Comparison of ENCODE assay signal across 8 cellular contexts in the genomic region with DNA sequence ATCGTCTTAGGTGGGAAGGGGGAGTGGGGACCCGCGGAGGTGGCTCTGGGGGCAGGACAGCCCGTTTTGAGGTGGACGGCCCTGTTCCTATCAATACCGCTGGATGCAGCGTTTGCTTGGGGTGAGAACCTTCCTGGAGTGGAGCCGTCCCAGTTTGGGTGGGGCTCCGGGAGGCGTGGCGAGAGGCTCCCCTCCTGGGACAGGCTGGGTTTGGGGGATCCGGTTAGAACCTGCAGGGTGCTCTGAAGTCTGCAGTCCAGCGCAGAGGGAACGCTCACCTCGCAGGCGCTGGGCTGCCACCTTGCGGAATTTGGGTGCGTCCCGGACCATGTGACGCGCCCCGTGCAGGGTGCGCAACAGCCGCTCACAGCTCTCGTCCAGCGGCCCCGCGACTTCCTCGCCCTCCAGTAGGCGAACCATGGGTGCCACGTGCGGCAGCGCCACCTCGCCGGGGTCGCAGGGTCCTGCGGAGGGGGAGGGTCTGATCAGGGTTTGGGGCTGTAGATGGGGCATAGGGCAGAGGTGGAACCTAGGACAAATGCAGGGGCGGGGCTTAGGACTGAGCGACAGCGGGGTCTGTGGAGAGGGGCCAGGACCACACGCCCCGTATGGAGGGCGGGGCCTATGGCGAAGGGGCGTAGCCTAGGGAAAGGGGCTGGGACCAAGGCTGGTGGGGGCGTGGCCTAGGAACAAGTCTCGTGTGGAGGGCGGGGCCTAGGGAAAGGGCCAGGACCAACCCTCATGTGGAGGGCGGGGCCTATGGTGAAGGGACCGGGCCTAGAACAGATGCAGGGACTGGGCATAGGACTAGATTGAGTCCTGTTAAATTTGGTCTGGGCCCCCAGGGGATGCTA. TPM values are rescaled to one million over a fixed set of nuclear protein-coding genes. Genes with fewer than 3 reads are reported as not detected.
A peak's percentile ranks its signal among the peaks of the same experiment; 100 is the strongest.
DNase-seq lines count a peak whose midpoint lies in the region; ATAC-seq and TF ChIP-seq lines count a peak whose summit lies in the region.

No MANE protein-coding gene starts in this region.

- no peaks in the 10 kb centered on the region; the same call in 1 of the 2 replicates for H4K20me1 ChIP-seq in HCT116 (ENCODE audit: insufficient read depth)
- H4K20me1 ChIP-seq in neural cell (ENCODE audit: insufficient read depth), result no peaks in the 10 kb centered on the region

- H3K4me2 ChIP-seq in HCT116 (ENCODE audit: low read length), result peak overlapping the region; percentile 77
- no peak overlapping the region for H3K4me2 ChIP-seq in neural cell (ENCODE audit: low read length)

- 11 to 19% methylated on average over 11 to 45 of the region's 50 CpGs for WGBS in testis, 2 donors

- peak; percentile 78 for TF ChIP-seq RAD21 in HCT116 (IDR thresholded peaks at IDR 0.05; ENCODE audit: low read depth)
- TF ChIP-seq RAD21 in neural cell (conservative IDR thresholded peaks at IDR 0.05), result peak; percentile 17

- TF ChIP-seq POLR2A in HCT116 (IDR thresholded peaks at IDR 0.05; ENCODE audit: borderline replicate concordance, extremely low read depth, insufficient read depth, insufficient read length) (peak; percentile 51), NB4 (IDR thresholded peaks at IDR 0.05; ENCODE audit: extremely low read depth, insufficient read length) (peak; percentile 53), testis (IDR thresholded peaks at IDR 0.05) (no peak)

- peak; percentile 59 for TF ChIP-seq CTCF in GM12864 (IDR thresholded peaks at IDR 0.05; ENCODE audit: low read depth, low read length, missing control alignments)
- TF ChIP-seq CTCF in HCT116 (IDR thresholded peaks at IDR 0.05 in 2 of 3, conservative IDR thresholded peaks at IDR 0.05 in 1 of 3; ENCODE audit: borderline replicate concordance in 1 of 3, insufficient read depth in 1 of 3, low read depth in 2 of 3, low read length in 2 of 3), result peak in 2 of 3 experiments; percentile 25 to 43; a peak in 4 of 6 replicates
- TF ChIP-seq CTCF in NB4 (IDR thresholded peaks at IDR 0.05; ENCODE audit: low read depth, low read length), result no peak
- peak; percentile 39 for TF ChIP-seq CTCF in neural cell (IDR thresholded peaks at IDR 0.05; ENCODE audit: poor library complexity, severe bottlenecking)
- peak; percentile 21 to 44 (median 36) for TF ChIP-seq CTCF in testis (IDR thresholded peaks at IDR 0.05)

- intact Hi-C loops in HCT116 (cut with micrococcal nuclease), result loop anchor here (1.0 to 5.0 kb wide), 2 partner anchors 110 to 236 kb away; no protein-coding TSS in a partner anchor
- intact Hi-C loops in testis (cut with DNase I; ENCODE audit: low total_unique reads), result no loop called here

- no TSS peak for BruUV-seq in HCT116 (replicated peaks; lab: Mats Ljungman, UMichigan)

- H3K27me3 ChIP-seq in HCT116 (ENCODE audit: insufficient read depth, low read length) (no peaks in the 10 kb centered on the region), neural cell (ENCODE audit: insufficient read depth, low read depth, low read length) (peaks cover 8% of the 10 kb centered on the region), testis (no peaks in the 10 kb centered on the region)

- CTCF ChIA-PET in HCT116 (lab: Charles Lee), result interaction anchor here (1.0 kb wide), 3 partner anchors 9 to 109 kb away, joined by 3 read pairs; no protein-coding TSS in a partner anchor

- H3K4me1 ChIP-seq in HCT116 (ENCODE audit: control insufficient read depth in 1 of 2, insufficient read depth in 2 of 2, low read length in 2 of 2) (peaks cover 13 to 31% of the 10 kb centered on the region in 2 experiments; a peak in 3 of 4 replicates), testis (peaks cover 9% of the 10 kb centered on the region)

- H2AFZ ChIP-seq in HCT116 (ENCODE audit: low read depth, low read length, poor library complexity, severe bottlenecking) (no peak overlapping the region), neural cell (ENCODE audit: low read depth, low read length) (no peak overlapping the region)

- DNase-seq in GM12864 (ENCODE audit: low read depth), result peak; percentile 65
- DNase-seq in HCT116 (ENCODE audit: low read depth, low spot score), result peak; percentile 91
- DNase-seq in NB4 (ENCODE audit: low read depth), result peak; percentile 90
- peak; percentile 72 for DNase-seq in activated CD8-positive, alpha-beta memory T cell treated with anti-CD3 and anti-CD28 coated beads, Interleukin-2, amount 50 U/mL, for 24 hours (ENCODE audit: extremely low read depth)
- peak; percentile 58 for DNase-seq in fibroblast of gingiva (ENCODE audit: low read depth)
- DNase-seq in testis, result peak; percentile 86
- no peak for DNase-seq in NCI-H1417 treated with DMSO at 0.1 percent for 48 hours (lab: John Stamatoyannopoulos, UW)

- H3K36me3 ChIP-seq in HCT116 (ENCODE audit: control insufficient read depth in 1 of 2, insufficient read depth in 2 of 2, low read length in 2 of 2), result peaks cover 18 to 43% of the 10 kb centered on the region in 2 experiments; a peak in 3 of 4 replicates
- no peaks in the 10 kb centered on the region for H3K36me3 ChIP-seq in neural cell (ENCODE audit: insufficient read depth, low read length)
- no peaks in the 10 kb centered on the region for H3K36me3 ChIP-seq in testis (ENCODE audit: low read depth, missing control alignments)

- no peaks in the 10 kb centered on the region for H3F3A ChIP-seq in neural cell (ENCODE audit: insufficient read depth, low read length, poor library complexity, severe bottlenecking)

- H3K9me3 ChIP-seq in HCT116 (ENCODE audit: control insufficient read depth in 1 of 2, insufficient read depth in 1 of 2, low read depth in 1 of 2, low read length in 2 of 2) (no peaks in the 10 kb centered on the region), neural cell (ENCODE audit: low read length) (no peaks in the 10 kb centered on the region), testis (no peaks in the 10 kb centered on the region)

- H3K9me2 ChIP-seq in HCT116 (ENCODE audit: insufficient read depth) (no peaks in the 10 kb centered on the region), neural cell (ENCODE audit: insufficient read depth, low read length) (no peaks in the 10 kb centered on the region)

- RAD21 ChIA-PET in HCT116 (lab: Charles Lee; ENCODE audit: low non-redundant PET in 1 of 2, low total read pairs in 2 of 2, uncharacterized antibody in 2 of 2, unreplicated experiment in 2 of 2), result no interaction called here

- peaks cover 6% of the 10 kb centered on the region for H3K79me2 ChIP-seq in HCT116 (ENCODE audit: insufficient read depth, low read length)
- H3K79me2 ChIP-seq in neural cell (replicated peaks; ENCODE audit: insufficient read depth, low read length), result no peaks in the 10 kb centered on the region

- ATAC-seq in HCT116, result peak; percentile 88

- TF ChIP-seq EP300 in neural cell (conservative IDR thresholded peaks at IDR 0.05; ENCODE audit: poor library complexity, severe bottlenecking), result no peak

- peak overlapping the region; percentile 59 for H3K9ac ChIP-seq in HCT116 (ENCODE audit: low read length)
- no peak overlapping the region for H3K9ac ChIP-seq in neural cell (ENCODE audit: low read length)

- POLR2A ChIA-PET in HCT116 (lab: Charles Lee), result interaction anchor here (0.6 to 2.0 kb wide), 3 partner anchors 10 to 16 kb away, joined by 3 to 10 read pairs (median 6); partner anchors contain the start of genes GPR108 and SH2D3A

- H3K27ac ChIP-seq in HCT116 (ENCODE audit: low read depth, low read length) (peak overlapping the region; percentile 88), neural cell (ENCODE audit: low read length) (no peak overlapping the region), testis (peak overlapping the region in 1 of 2 donors; percentile 50)

- peak overlapping the region; percentile 34 for H3K4me3 ChIP-seq in GM12864 (ENCODE audit: low read depth, low read length)
- H3K4me3 ChIP-seq in HCT116 (replicated peaks in 1 of 2; ENCODE audit: low read depth in 1 of 2, low read length in 2 of 2), result peak overlapping the region; percentile 26 to 45
- H3K4me3 ChIP-seq in NB4 (ENCODE audit: low read depth, low read length), result peak overlapping the region; percentile 34
- H3K4me3 ChIP-seq in neural cell (ENCODE audit: low read length), result peak overlapping the region; percentile 58
- peak overlapping the region; percentile 31 to 46 for H3K4me3 ChIP-seq in testis

TF ChIP-seq in HCT116, 20 proteins besides CTCF, POLR2A, EP300 and RAD21 (continues in another document):
- TF ChIP-seq MAX (IDR thresholded peaks at IDR 0.05) (peak; percentile 99), FOSL1 (IDR thresholded peaks at IDR 0.05; ENCODE audit: low read depth) (no peak)

TF ChIP-seq in neural cell, 6 proteins besides CTCF, POLR2A, EP300 and RAD21:
- TF ChIP-seq POLR2AphosphoS5 (IDR thresholded peaks at IDR 0.05) (no peak), SMC3 (conservative IDR thresholded peaks at IDR 0.05; ENCODE audit: poor library complexity) (peak; percentile 13)
TF ChIP-seq in neural cell: peak in this region for 1.

RNA-seq across cellular contexts. Expression of gene SH2D3A, which starts 13.8 kb away (rescaled TPM):
- total RNA-seq in HCT116 (2021; ENCODE audit: unreplicated experiment), result 75.7 TPM
- 57.7 and 67.0 TPM in 2 replicates for polyA plus RNA-seq in HCT116 (2012)
- 3.6 TPM in 1 of 2 replicates, not detected in the other for polyA plus RNA-seq in neural cell
- 0.35 TPM in 1 of 2 replicates, not detected in the other for polyA minus RNA-seq in neural cell
- total RNA-seq in testis, result 1 to 10 TPM; 7.4 to 7.5 TPM
- polyA plus RNA-seq in testis (ENCODE audit: insufficient read depth, low read depth, low replicate concordance), result 12.8 TPM

RNA-seq across cellular contexts. Expression of gene TRIP10, which starts 13.9 kb away (rescaled TPM):
- total RNA-seq in HCT116 (2021; ENCODE audit: unreplicated experiment) (111 TPM), testis (10 to 100 TPM; 60.4 to 62.7 TPM)
- 109 and 120 TPM in 2 replicates for polyA plus RNA-seq in HCT116 (2012)
- polyA plus RNA-seq in neural cell (0.76 TPM in 2 replicates), testis (ENCODE audit: insufficient read depth, low read depth, low replicate concordance) (65.8 TPM)
- 0.97 and 1.2 TPM in 2 replicates for polyA minus RNA-seq in neural cell

RNA-seq across cellular contexts. Expression of gene GPR108, which starts 16.0 kb away (rescaled TPM):
- total RNA-seq in HCT116 (2021; ENCODE audit: unreplicated experiment), result 75.0 TPM
- 89.6 and 104 TPM in 2 replicates for polyA plus RNA-seq in HCT116 (2012)
- 24.6 and 44.5 TPM in 2 replicates for polyA plus RNA-seq in neural cell
- polyA minus RNA-seq in neural cell, result 15.3 and 15.8 TPM in 2 replicates
- total RNA-seq in testis, result 10 to 100 TPM; 61.8 to 87.1 TPM
- polyA plus RNA-seq in testis (ENCODE audit: insufficient read depth, low read depth, low replicate concordance), result 105 TPM

RNA-seq across cellular contexts. Expression of gene VAV1, which starts 19.1 kb away (rescaled TPM):
- 20.6 TPM for total RNA-seq in HCT116 (2021; ENCODE audit: unreplicated experiment)
- 37.2 and 37.3 TPM in 2 replicates for polyA plus RNA-seq in HCT116 (2012)
- polyA plus RNA-seq in neural cell, result not detected in 2 replicates
- not detected in 2 replicates for polyA minus RNA-seq in neural cell
- total RNA-seq in testis, result 1 to 10 TPM; 1.1 to 4.5 TPM
- 8.9 TPM for polyA plus RNA-seq in testis (ENCODE audit: insufficient read depth, low read depth, low replicate concordance)

RNA-seq across cellular contexts. Expression of gene C3, which starts 33.0 kb away (rescaled TPM):
- total RNA-seq in HCT116 (2021; ENCODE audit: unreplicated experiment) (7.0 TPM), testis (100 to 1,000 TPM in 1 of 2 donors, 10 to 100 TPM in 1; 49.5 to 131 TPM)
- polyA plus RNA-seq in HCT116 (2012), result 1.6 and 2.1 TPM in 2 replicates
- polyA plus RNA-seq in neural cell (not detected in 2 replicates), testis (ENCODE audit: insufficient read depth, low read depth, low replicate concordance) (500 TPM)
- not detected in 2 replicates for polyA minus RNA-seq in neural cell
